ENCODE assay signal across 1 cellular context in the genomic region with DNA sequence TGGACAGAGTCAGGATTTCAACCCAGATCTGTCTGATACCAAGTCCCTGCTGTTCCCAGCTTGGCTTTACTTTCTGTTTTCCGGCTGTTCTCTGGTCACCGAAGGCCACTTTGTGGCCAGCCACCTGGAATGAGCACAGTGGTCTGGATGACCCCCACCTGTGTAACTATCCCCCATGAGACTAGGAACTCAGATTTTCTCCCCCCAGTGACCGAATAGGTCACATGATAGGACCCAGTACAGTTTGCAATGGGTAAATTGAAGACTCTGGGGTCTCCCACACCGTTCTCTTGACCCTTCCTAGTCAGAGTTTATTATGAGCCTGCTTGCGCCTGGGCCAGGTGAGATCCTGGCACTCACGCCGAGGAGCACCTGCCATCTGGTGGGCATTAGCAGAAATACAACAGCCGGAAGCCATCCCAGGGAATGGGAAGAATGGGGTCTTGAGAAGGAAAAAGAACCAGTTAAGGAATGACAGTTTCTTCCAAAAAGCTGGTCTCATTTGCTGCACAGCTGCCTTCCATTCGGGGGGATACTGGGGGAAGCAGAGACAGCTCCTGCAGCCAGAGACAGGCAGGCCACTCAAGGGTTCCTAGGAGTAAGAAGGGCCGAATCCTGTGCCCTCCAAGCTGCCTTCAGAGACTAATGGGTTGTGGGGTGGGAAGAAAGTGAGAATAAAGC.
TF ChIP-seq lines count a peak whose summit lies in the region.

No MANE protein-coding gene starts in this region.

TF ChIP-seq in HepG2, 621 proteins besides CTCF, POLR2A, EP300 and RAD21 (continued from another document and continues in another):
- TF ChIP-seq, protein P1, sequence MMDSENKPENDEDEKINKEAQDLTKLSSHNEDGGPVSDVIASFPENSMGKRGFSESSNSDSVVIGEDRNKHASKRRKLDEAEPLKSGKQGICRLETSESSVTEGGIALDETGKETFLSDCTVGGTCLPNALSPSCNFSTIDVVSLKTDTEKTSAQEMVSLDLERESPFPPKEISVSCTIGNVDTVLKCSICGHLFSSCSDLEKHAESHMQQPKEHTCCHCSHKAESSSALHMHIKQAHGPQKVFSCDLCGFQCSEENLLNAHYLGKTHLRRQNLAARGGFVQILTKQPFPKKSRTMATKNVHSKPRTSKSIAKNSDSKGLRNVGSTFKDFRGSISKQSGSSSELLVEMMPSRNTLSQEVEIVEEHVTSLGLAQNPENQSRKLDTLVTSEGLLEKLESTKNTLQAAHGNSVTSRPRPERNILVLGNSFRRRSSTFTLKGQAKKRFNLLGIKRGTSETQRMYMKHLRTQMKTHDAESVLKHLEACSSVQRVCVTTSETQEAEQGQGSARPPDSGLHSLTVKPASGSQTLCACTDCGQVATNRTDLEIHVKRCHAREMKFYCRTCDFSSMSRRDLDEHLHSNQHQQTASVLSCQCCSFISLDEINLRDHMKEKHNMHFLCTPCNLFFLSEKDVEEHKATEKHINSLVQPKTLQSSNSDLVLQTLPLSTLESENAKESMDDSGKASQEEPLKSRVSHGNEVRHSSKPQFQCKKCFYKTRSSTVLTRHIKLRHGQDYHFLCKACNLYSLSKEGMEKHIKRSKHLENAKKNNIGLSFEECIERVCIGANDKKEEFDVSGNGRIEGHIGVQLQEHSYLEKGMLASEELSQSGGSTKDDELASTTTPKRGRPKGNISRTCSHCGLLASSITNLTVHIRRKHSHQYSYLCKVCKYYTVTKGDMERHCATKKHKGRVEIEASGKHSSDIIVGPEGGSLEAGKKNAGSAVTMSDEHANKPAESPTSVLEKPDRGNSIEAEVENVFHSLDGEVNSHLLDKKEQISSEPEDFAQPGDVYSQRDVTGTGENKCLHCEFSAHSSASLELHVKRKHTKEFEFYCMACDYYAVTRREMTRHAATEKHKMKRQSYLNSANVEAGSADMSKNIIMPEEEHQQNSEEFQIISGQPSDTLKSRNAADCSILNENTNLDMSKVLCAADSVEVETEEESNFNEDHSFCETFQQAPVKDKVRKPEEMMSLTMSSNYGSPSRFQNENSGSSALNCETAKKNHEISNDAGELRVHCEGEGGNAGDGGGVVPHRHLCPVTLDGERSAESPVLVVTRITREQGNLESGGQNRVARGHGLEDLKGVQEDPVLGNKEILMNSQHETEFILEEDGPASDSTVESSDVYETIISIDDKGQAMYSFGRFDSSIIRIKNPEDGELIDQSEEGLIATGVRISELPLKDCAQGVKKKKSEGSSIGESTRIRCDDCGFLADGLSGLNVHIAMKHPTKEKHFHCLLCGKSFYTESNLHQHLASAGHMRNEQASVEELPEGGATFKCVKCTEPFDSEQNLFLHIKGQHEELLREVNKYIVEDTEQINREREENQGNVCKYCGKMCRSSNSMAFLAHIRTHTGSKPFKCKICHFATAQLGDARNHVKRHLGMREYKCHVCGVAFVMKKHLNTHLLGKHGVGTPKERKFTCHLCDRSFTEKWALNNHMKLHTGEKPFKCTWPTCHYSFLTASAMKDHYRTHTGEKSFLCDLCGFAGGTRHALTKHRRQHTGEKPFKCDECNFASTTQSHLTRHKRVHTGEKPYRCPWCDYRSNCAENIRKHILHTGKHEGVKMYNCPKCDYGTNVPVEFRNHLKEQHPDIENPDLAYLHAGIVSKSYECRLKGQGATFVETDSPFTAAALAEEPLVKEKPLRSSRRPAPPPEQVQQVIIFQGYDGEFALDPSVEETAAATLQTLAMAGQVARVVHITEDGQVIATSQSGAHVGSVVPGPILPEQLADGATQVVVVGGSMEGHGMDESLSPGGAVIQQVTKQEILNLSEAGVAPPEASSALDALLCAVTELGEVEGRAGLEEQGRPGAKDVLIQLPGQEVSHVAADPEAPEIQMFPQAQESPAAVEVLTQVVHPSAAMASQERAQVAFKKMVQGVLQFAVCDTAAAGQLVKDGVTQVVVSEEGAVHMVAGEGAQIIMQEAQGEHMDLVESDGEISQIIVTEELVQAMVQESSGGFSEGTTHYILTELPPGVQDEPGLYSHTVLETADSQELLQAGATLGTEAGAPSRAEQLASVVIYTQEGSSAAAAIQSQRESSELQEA (CRISPR knock-in tag; IDR thresholded peaks at IDR 0.05; ENCODE audit: not compliant biosample characterization): no peak
- TF ChIP-seq, protein P2, sequence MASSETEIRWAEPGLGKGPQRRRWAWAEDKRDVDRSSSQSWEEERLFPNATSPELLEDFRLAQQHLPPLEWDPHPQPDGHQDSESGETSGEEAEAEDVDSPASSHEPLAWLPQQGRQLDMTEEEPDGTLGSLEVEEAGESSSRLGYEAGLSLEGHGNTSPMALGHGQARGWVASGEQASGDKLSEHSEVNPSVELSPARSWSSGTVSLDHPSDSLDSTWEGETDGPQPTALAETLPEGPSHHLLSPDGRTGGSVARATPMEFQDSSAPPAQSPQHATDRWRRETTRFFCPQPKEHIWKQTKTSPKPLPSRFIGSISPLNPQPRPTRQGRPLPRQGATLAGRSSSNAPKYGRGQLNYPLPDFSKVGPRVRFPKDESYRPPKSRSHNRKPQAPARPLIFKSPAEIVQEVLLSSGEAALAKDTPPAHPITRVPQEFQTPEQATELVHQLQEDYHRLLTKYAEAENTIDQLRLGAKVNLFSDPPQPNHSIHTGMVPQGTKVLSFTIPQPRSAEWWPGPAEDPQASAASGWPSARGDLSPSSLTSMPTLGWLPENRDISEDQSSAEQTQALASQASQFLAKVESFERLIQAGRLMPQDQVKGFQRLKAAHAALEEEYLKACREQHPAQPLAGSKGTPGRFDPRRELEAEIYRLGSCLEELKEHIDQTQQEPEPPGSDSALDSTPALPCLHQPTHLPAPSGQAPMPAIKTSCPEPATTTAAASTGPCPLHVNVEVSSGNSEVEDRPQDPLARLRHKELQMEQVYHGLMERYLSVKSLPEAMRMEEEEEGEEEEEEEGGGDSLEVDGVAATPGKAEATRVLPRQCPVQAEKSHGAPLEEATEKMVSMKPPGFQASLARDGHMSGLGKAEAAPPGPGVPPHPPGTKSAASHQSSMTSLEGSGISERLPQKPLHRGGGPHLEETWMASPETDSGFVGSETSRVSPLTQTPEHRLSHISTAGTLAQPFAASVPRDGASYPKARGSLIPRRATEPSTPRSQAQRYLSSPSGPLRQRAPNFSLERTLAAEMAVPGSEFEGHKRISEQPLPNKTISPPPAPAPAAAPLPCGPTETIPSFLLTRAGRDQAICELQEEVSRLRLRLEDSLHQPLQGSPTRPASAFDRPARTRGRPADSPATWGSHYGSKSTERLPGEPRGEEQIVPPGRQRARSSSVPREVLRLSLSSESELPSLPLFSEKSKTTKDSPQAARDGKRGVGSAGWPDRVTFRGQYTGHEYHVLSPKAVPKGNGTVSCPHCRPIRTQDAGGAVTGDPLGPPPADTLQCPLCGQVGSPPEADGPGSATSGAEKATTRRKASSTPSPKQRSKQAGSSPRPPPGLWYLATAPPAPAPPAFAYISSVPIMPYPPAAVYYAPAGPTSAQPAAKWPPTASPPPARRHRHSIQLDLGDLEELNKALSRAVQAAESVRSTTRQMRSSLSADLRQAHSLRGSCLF (CRISPR knock-in tag; IDR thresholded peaks at IDR 0.05; ENCODE audit: borderline replicate concordance): no peak
- TF ChIP-seq ETV5 (CRISPR knock-in tag; IDR thresholded peaks at IDR 0.05; ENCODE audit: borderline replicate concordance) (peak; percentile 55; the same call in 1 of the 2 replicates), WIZ (CRISPR knock-in tag; IDR thresholded peaks at IDR 0.05) (no peak), ZNF235 (CRISPR knock-in tag; IDR thresholded peaks at IDR 0.05; ENCODE audit: borderline replicate concordance) (no peak), ZNF256 (CRISPR knock-in tag; conservative IDR thresholded peaks at IDR 0.05) (no peak), HMGA1 (CRISPR knock-in tag; conservative IDR thresholded peaks at IDR 0.05) (no peak), TARDBP (CRISPR knock-in tag; IDR thresholded peaks at IDR 0.05) (no peak), TBX2 (CRISPR knock-in tag; IDR thresholded peaks at IDR 0.05; ENCODE audit: borderline replicate concordance) (0 out of 2 replicates have a peak, but pooled peaks have one; percentile 27), ESRRA (CRISPR knock-in tag; IDR thresholded peaks at IDR 0.05; ENCODE audit: low read depth) (no peak), SALL1 (CRISPR knock-in tag; IDR thresholded peaks at IDR 0.05) (peak; percentile 67), ZMYM4 (CRISPR knock-in tag; IDR thresholded peaks at IDR 0.05) (no peak), RXRA (CRISPR knock-in tag; IDR thresholded peaks at IDR 0.05) (0 out of 2 replicates have a peak, but pooled peaks have one; percentile 14), ZNF782 (CRISPR knock-in tag; IDR thresholded peaks at IDR 0.05; ENCODE audit: borderline replicate concordance) (no peak), SP4 (CRISPR knock-in tag; IDR thresholded peaks at IDR 0.05) (no peak), ZNF749 (CRISPR knock-in tag; IDR thresholded peaks at IDR 0.05; ENCODE audit: borderline replicate concordance) (no peak), ZSCAN21 (CRISPR knock-in tag; IDR thresholded peaks at IDR 0.05; ENCODE audit: borderline replicate concordance) (no peak), ZNF772 (CRISPR knock-in tag; IDR thresholded peaks at IDR 0.05) (0 out of 2 replicates have a peak, but pooled peaks have one; percentile 29), ZNF615 (CRISPR knock-in tag; IDR thresholded peaks at IDR 0.05; ENCODE audit: borderline replicate concordance) (no peak; the same call in 1 of the 2 replicates), ZNF598 (CRISPR knock-in tag; IDR thresholded peaks at IDR 0.05; ENCODE audit: borderline replicate concordance) (0 out of 2 replicates have a peak, but pooled peaks have one; percentile 27)
- TF ChIP-seq, protein P3, sequence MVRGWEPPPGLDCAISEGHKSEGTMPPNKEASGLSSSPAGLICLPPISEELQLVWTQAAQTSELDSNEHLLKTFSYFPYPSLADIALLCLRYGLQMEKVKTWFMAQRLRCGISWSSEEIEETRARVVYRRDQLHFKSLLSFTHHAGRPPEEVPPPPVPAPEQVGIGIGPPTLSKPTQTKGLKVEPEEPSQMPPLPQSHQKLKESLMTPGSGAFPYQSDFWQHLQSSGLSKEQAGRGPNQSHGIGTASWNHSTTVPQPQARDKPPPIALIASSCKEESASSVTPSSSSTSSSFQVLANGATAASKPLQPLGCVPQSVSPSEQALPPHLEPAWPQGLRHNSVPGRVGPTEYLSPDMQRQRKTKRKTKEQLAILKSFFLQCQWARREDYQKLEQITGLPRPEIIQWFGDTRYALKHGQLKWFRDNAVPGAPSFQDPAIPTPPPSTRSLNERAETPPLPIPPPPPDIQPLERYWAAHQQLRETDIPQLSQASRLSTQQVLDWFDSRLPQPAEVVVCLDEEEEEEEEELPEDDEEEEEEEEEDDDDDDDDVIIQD (CRISPR knock-in tag; IDR thresholded peaks at IDR 0.05; ENCODE audit: low read depth): no peak
- TF ChIP-seq, protein P4, sequence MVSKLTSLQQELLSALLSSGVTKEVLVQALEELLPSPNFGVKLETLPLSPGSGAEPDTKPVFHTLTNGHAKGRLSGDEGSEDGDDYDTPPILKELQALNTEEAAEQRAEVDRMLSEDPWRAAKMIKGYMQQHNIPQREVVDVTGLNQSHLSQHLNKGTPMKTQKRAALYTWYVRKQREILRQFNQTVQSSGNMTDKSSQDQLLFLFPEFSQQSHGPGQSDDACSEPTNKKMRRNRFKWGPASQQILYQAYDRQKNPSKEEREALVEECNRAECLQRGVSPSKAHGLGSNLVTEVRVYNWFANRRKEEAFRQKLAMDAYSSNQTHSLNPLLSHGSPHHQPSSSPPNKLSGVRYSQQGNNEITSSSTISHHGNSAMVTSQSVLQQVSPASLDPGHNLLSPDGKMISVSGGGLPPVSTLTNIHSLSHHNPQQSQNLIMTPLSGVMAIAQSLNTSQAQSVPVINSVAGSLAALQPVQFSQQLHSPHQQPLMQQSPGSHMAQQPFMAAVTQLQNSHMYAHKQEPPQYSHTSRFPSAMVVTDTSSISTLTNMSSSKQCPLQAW (CRISPR knock-in tag; IDR thresholded peaks at IDR 0.05): peak; percentile 65; the same call in 1 of the 2 replicates
- TF ChIP-seq, protein P5, sequence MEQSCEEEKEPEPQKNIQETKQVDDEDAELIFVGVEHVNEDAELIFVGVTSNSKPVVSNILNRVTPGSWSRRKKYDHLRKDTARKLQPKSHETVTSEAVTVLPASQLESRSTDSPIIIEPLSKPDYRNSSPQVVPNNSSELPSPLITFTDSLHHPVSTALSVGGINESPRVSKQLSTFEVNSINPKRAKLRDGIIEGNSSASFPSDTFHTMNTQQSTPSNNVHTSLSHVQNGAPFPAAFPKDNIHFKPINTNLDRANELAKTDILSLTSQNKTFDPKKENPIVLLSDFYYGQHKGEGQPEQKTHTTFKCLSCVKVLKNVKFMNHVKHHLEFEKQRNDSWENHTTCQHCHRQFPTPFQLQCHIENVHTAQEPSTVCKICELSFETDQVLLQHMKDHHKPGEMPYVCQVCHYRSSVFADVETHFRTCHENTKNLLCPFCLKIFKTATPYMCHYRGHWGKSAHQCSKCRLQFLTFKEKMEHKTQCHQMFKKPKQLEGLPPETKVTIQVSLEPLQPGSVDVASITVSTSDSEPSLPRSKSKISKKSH (CRISPR knock-in tag; IDR thresholded peaks at IDR 0.05; ENCODE audit: borderline replicate concordance): no peak
- TF ChIP-seq, protein P6, sequence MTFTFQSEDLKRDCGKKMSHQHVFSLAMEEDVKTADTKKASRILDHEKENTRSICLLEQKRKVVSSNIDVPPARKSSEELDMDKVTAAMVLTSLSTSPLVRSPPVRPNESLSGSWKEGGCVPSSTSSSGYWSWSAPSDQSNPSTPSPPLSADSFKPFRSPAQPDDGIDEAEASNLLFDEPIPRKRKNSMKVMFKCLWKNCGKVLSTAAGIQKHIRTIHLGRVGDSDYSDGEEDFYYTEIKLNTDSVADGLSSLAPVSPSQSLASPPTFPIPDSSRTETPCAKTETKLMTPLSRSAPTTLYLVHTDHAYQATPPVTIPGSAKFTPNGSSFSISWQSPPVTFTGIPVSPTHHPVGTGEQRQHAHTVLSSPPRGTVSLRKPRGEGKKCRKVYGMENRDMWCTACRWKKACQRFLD (CRISPR knock-in tag; IDR thresholded peaks at IDR 0.05; ENCODE audit: borderline replicate concordance): no peak
- TF ChIP-seq, protein P7, sequence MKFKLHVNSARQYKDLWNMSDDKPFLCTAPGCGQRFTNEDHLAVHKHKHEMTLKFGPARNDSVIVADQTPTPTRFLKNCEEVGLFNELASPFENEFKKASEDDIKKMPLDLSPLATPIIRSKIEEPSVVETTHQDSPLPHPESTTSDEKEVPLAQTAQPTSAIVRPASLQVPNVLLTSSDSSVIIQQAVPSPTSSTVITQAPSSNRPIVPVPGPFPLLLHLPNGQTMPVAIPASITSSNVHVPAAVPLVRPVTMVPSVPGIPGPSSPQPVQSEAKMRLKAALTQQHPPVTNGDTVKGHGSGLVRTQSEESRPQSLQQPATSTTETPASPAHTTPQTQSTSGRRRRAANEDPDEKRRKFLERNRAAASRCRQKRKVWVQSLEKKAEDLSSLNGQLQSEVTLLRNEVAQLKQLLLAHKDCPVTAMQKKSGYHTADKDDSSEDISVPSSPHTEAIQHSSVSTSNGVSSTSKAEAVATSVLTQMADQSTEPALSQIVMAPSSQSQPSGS (CRISPR knock-in tag; IDR thresholded peaks at IDR 0.05): peak; percentile 48; the same call in 1 of the 2 replicates
